Comparison of ENCODE assay signal across 23 cellular contexts in genomic region chr7:76056241-76056640, GRCh38.
"Had no signal": no experiment of that assay in that cellular context is flagged by ENCODE, and none has a peak within 500 bp of the region (broad histone marks: within the 10 kb centered on the region; RNA-seq: fewer than 3 reads in every experiment).

No MANE protein-coding gene starts in this region.

- H3K9me3 ChIP-seq: MG63 had no signal

- ATAC-seq: Panc1, PC-3, SK-N-SH treated with all-trans-retinoic acid at 6 μM for 48 hours had no signal

- DNase-seq: IMR-90, Karpas-422, KG1, MG63, NCI-H1092, NCI-H1105 treated with DMSO at 0.1 percent for 48 hours, NCI-H1417 treated with DMSO at 0.1 percent for 48 hours, NCI-H146, NCI-H1694 treated with DMSO at 0.1 percent for 48 hours, NCI-H1930, NCI-H2081, NCI-H2107, NCI-H226, NCI-H446, NCI-H510A, NCI-H524 treated with DMSO at 0.1 percent for 48 hours, NCI-H69, NCI-H774, PC-3, SHP77 had no signal

- H3K27me3 ChIP-seq: MG63 had no signal

- H3K27ac ChIP-seq: RWPE1 had no signal

- H3K4me3 ChIP-seq: MG63 had no signal
